1 cellular context compared by ENCODE assay signal in genomic region chr18:48622911-48623431, GRCh38.
TF ChIP-seq lines count a peak whose summit lies in the region.

No MANE protein-coding gene starts in this region.

TF ChIP-seq in SK-N-SH, 30 proteins besides CTCF, POLR2A, EP300 and RAD21:
- TF ChIP-seq SMC3 (IDR thresholded peaks at IDR 0.05; ENCODE audit: low read depth, low read length) (no peak), PBX3 (IDR thresholded peaks at IDR 0.05) (peak; percentile 46; the same call in 1 of the 2 replicates), TCF12 (IDR thresholded peaks at IDR 0.05) (peak; percentile 39; the same call in 1 of the 2 replicates), JUND (IDR thresholded peaks at IDR 0.05) (peak; percentile 39; the same call in 1 of the 2 replicates), TEAD4 (IDR thresholded peaks at IDR 0.05; ENCODE audit: borderline replicate concordance, insufficient read depth) (no peak), GATA2 (CRISPR knock-in tag; IDR thresholded peaks at IDR 0.05) (no peak), TAF1 (IDR thresholded peaks at IDR 0.05; ENCODE audit: borderline replicate concordance, low read depth, low read length) (no peak), ZBTB33 (IDR thresholded peaks at IDR 0.05; ENCODE audit: borderline replicate concordance, low read depth) (no peak), POLR2AphosphoS5 (IDR thresholded peaks at IDR 0.05; ENCODE audit: low read depth, low read length) (no peak), FOSL2 (IDR thresholded peaks at IDR 0.05; ENCODE audit: borderline replicate concordance, low read depth) (peak; percentile 57; the same call in 1 of the 2 replicates), MXI1 (IDR thresholded peaks at IDR 0.05; ENCODE audit: low read depth, low read length) (no peak), IRF3 (IDR thresholded peaks at IDR 0.05; ENCODE audit: low read depth, low read length) (no peak), MAX (IDR thresholded peaks at IDR 0.05; ENCODE audit: low read depth) (peak; percentile 51; the same call in 1 of the 2 replicates), ELF1 (IDR thresholded peaks at IDR 0.05) (no peak), NFIC (IDR thresholded peaks at IDR 0.05; ENCODE audit: borderline replicate concordance) (peak; percentile 77), SIN3A (IDR thresholded peaks at IDR 0.05; ENCODE audit: borderline replicate concordance, low read depth, low read length) (no peak)
- TF ChIP-seq, protein P1, sequence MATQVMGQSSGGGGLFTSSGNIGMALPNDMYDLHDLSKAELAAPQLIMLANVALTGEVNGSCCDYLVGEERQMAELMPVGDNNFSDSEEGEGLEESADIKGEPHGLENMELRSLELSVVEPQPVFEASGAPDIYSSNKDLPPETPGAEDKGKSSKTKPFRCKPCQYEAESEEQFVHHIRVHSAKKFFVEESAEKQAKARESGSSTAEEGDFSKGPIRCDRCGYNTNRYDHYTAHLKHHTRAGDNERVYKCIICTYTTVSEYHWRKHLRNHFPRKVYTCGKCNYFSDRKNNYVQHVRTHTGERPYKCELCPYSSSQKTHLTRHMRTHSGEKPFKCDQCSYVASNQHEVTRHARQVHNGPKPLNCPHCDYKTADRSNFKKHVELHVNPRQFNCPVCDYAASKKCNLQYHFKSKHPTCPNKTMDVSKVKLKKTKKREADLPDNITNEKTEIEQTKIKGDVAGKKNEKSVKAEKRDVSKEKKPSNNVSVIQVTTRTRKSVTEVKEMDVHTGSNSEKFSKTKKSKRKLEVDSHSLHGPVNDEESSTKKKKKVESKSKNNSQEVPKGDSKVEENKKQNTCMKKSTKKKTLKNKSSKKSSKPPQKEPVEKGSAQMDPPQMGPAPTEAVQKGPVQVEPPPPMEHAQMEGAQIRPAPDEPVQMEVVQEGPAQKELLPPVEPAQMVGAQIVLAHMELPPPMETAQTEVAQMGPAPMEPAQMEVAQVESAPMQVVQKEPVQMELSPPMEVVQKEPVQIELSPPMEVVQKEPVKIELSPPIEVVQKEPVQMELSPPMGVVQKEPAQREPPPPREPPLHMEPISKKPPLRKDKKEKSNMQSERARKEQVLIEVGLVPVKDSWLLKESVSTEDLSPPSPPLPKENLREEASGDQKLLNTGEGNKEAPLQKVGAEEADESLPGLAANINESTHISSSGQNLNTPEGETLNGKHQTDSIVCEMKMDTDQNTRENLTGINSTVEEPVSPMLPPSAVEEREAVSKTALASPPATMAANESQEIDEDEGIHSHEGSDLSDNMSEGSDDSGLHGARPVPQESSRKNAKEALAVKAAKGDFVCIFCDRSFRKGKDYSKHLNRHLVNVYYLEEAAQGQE (IDR thresholded peaks at IDR 0.05; ENCODE audit: low read depth, low read length) = no peak
